In genomic region chr22:39532215-39533071, GRCh38 we compare ENCODE assay signal across 8 cellular contexts.
A peak's percentile ranks its signal among the peaks of the same experiment; 100 is the strongest.
DNase-seq lines count a peak whose midpoint lies in the region; ATAC-seq and TF ChIP-seq lines count a peak whose summit lies in the region.

RPS19BP1 (minus strand) TSS chr22:39532748; CDS start chr22:39532738, 10 bp downstream.

- H3K27me3 Mint-ChIP-seq in activated naive CD4-positive, alpha-beta T cell treated with anti-CD3 and anti-CD28 coated beads, Interleukin-2, amount 50 U/mL, for 24 hours = no peaks in the 10 kb centered on the region

- H3K36me3 Mint-ChIP-seq in activated naive CD4-positive, alpha-beta T cell treated with anti-CD3 and anti-CD28 coated beads, Interleukin-2, amount 50 U/mL, for 24 hours = peaks cover 19% of the 10 kb centered on the region

- H3K9me3 Mint-ChIP-seq in activated naive CD4-positive, alpha-beta T cell treated with anti-CD3 and anti-CD28 coated beads, Interleukin-2, amount 50 U/mL, for 24 hours = no peaks in the 10 kb centered on the region

- H3K4me1 Mint-ChIP-seq in activated naive CD4-positive, alpha-beta T cell treated with anti-CD3 and anti-CD28 coated beads, Interleukin-2, amount 50 U/mL, for 24 hours = peaks cover 54% of the 10 kb centered on the region

- ATAC-seq in HG02571 (IDR thresholded peaks at IDR 0.05; ENCODE audit: unreplicated experiment) = peak; percentile 69
- peak; percentile 84 for ATAC-seq in SK-N-SH treated with all-trans-retinoic acid at 6 μM for 48 hours

- DNase-seq in GM04504 (ENCODE audit: low read depth) (peak; percentile 98), NCI-H1092 (lab: John Stamatoyannopoulos, UW) (peak; percentile 99), germinal center (ENCODE audit: low spot score) (peak; percentile 96), non-pigmented ciliary epithelial cell (ENCODE audit: low read depth) (peak; percentile 99), superior temporal gyrus (ENCODE audit: extremely low spot score) (peak; percentile 100)

- peak within 1 kb of the TSS; percentile 96 for H3K27ac Mint-ChIP-seq in activated naive CD4-positive, alpha-beta T cell treated with anti-CD3 and anti-CD28 coated beads, Interleukin-2, amount 50 U/mL, for 24 hours

- peak within 1 kb of the TSS; percentile 92 for H3K4me3 Mint-ChIP-seq in activated naive CD4-positive, alpha-beta T cell treated with anti-CD3 and anti-CD28 coated beads, Interleukin-2, amount 50 U/mL, for 24 hours

TF ChIP-seq in SK-N-SH treated with all-trans-retinoic acid at 6 μM for 48 hours, 23 proteins besides CTCF, POLR2A, EP300 and RAD21:
- TF ChIP-seq TSHZ2 (CRISPR knock-in tag; IDR thresholded peaks at IDR 0.05) = no peak
- TF ChIP-seq ZNF8 (CRISPR knock-in tag; IDR thresholded peaks at IDR 0.05) = no peak
- no peak for TF ChIP-seq TOX (CRISPR knock-in tag; IDR thresholded peaks at IDR 0.05; ENCODE audit: borderline replicate concordance)
- no peak for TF ChIP-seq SNAI2 (CRISPR knock-in tag; IDR thresholded peaks at IDR 0.05)
- TF ChIP-seq PATZ1 (CRISPR knock-in tag; IDR thresholded peaks at IDR 0.05; ENCODE audit: borderline replicate concordance) = no peak
- TF ChIP-seq PPARA (CRISPR knock-in tag; IDR thresholded peaks at IDR 0.05; ENCODE audit: borderline replicate concordance) = no peak
- no peak for TF ChIP-seq CSDC2 (CRISPR knock-in tag; IDR thresholded peaks at IDR 0.05)
- TF ChIP-seq CREB5 (CRISPR knock-in tag; IDR thresholded peaks at IDR 0.05; ENCODE audit: low read depth) = no peak
- no peak for TF ChIP-seq CSRNP3 (CRISPR knock-in tag; IDR thresholded peaks at IDR 0.05)
- no peak for TF ChIP-seq ISL1 (CRISPR knock-in tag; IDR thresholded peaks at IDR 0.05)
- TF ChIP-seq ESRRG (CRISPR knock-in tag; IDR thresholded peaks at IDR 0.05) = no peak
- TF ChIP-seq OSR1 (CRISPR knock-in tag; IDR thresholded peaks at IDR 0.05) = no peak
- no peak for TF ChIP-seq ZNF70 (CRISPR knock-in tag; IDR thresholded peaks at IDR 0.05)
- TF ChIP-seq ZC3H10 (CRISPR knock-in tag; IDR thresholded peaks at IDR 0.05) = no peak
- TF ChIP-seq ZFP30 (CRISPR knock-in tag; IDR thresholded peaks at IDR 0.05) = no peak
- TF ChIP-seq ZNF565 (CRISPR knock-in tag; conservative IDR thresholded peaks at IDR 0.05; ENCODE audit: low read depth) = no peak
- TF ChIP-seq GLIS3 (CRISPR knock-in tag; IDR thresholded peaks at IDR 0.05) = no peak
- no peak for TF ChIP-seq ARNTL (CRISPR knock-in tag; IDR thresholded peaks at IDR 0.05; ENCODE audit: borderline replicate concordance, low read depth)
- TF ChIP-seq BACH2 (CRISPR knock-in tag; IDR thresholded peaks at IDR 0.05; ENCODE audit: borderline replicate concordance) = no peak

Comparison
In these comparisons a context has a peak if more than half of its experiments do, and no peak if none do; other contexts are left out.
1. Peak in every context shown above with its lines: DNase-seq and ATAC-seq.